In the genomic region with DNA sequence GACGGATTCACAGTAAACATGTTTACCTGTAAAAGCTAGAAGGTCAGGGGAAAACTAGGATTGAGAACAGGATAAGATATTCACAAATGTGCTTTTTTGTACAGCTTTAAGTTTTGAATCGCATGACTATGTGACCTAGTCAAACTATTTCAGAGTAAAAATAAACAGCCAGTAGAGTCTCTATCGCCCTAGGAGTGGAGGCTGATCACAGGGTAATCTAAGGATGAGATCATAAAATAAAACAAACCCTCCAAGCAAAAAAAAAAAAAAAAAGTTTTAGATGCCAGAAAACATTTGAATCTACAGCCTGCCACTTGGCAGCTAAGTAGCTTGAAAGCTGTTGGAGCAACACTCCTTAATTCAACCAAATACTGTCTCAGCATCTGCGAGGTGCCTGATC, we compare ENCODE assay signal across 12 cellular contexts.
"Had no signal": no experiment of that assay in that cellular context is flagged by ENCODE, and none has a peak within 500 bp of the region (broad histone marks: within the 10 kb centered on the region; RNA-seq: fewer than 3 reads in every experiment).

No MANE protein-coding gene starts in this region.

- H3K27me3 Mint-ChIP-seq: activated CD4-positive, alpha-beta memory T cell treated with anti-CD3 and anti-CD28 coated beads for 36 hours; memory B cell had no signal

- H3K4me1 ChIP-seq: parathyroid adenoma had no signal

- H3K27ac Mint-ChIP-seq: activated CD4-positive, alpha-beta memory T cell treated with anti-CD3 and anti-CD28 coated beads for 36 hours; activated T-cell treated with anti-CD3 and anti-CD28 coated beads, Interleukin-2, amount 50 U/mL, for 72 hours; memory B cell had no signal

- DNase-seq: activated CD4-positive, alpha-beta memory T cell treated with anti-CD3 and anti-CD28 coated beads for 36 hours; activated CD8-positive, alpha-beta memory T cell treated with anti-CD3 and anti-CD28 coated beads, Interleukin-2, amount 50 U/mL, for 4 hours; activated T-cell treated with anti-CD3 and anti-CD28 coated beads, Interleukin-2, amount 50 U/mL, for 72 hours; caudate nucleus; effector CD4-positive, alpha-beta T cell; small intestine; T-helper 9 cell; thyroid gland had no signal

- H3K4me1 Mint-ChIP-seq: memory B cell had no signal

- H3K27me3 ChIP-seq: thyroid gland had no signal

- H3K4me3 Mint-ChIP-seq: activated CD4-positive, alpha-beta memory T cell treated with anti-CD3 and anti-CD28 coated beads for 36 hours; activated T-cell treated with anti-CD3 and anti-CD28 coated beads, Interleukin-2, amount 50 U/mL, for 72 hours; memory B cell had no signal

- H3K4me3 ChIP-seq: coronary artery, thyroid gland had no signal

- ATAC-seq: activated T-cell treated with anti-CD3 and anti-CD28 coated beads, Interleukin-2, amount 50 U/mL, for 72 hours had no signal

- H3K9me3 ChIP-seq: thyroid gland had no signal

- H3K27ac ChIP-seq: coronary artery, epithelial cell of prostate, parathyroid adenoma, thyroid gland had no signal
